In genomic region chr18:76640438-76640837, GRCh38 we compare ENCODE assay signal across 25 cellular contexts.
"Had no signal": no experiment of that assay in that cellular context is flagged by ENCODE, and none has a peak within 500 bp of the region (broad histone marks: within the 10 kb centered on the region; RNA-seq: fewer than 3 reads in every experiment).

No MANE protein-coding gene starts in this region.

- FAIRE-seq: pancreas, small intestine, urothelium cell line had no signal

- H3K9me3 ChIP-seq: neutrophil, pancreas, prostate gland, right lobe of liver, sigmoid colon, stomach, thoracic aorta, thyroid gland, tibial nerve, upper lobe of left lung, vagina had no signal

- H3K36me3 ChIP-seq: neutrophil, pancreas, prostate gland, right lobe of liver, sigmoid colon, stomach, thoracic aorta, thyroid gland, tibial nerve, upper lobe of left lung, vagina had no signal

- H3K27ac ChIP-seq: neutrophil, pancreas, prostate gland, right lobe of liver, sigmoid colon, stomach, thoracic aorta, thyroid gland, tibial nerve, upper lobe of left lung, vagina had no signal

- H3K27me3 ChIP-seq: neutrophil, pancreas, right lobe of liver, sigmoid colon, stomach, thyroid gland, tibial nerve, upper lobe of left lung, vagina had no signal

- H3K4me1 ChIP-seq: pancreas, prostate gland, right lobe of liver, stomach, thyroid gland, tibial nerve, upper lobe of left lung, vagina had no signal

- ATAC-seq: pancreas; right cardiac atrium; right lobe of liver; stimulated activated effector memory CD8-positive, alpha-beta T cell treated with anti-CD3 and anti-CD28 coated beads, Interleukin-12 subunit alpha, Interleukin-12 subunit beta, amount 100 ng/mL, for 72 hours; stimulated activated naive B cell treated with anti-CD40 and anti-IgM and Interleukin-4, amounts not matched to agents 10 μg/mL and 1 μg/mL and 100 μg/mL, for 72 hours had no signal

- DNase-seq: nephron progenitor cell; nucleus accumbens; pancreas; retina; right cardiac atrium; right lobe of liver; sigmoid colon; small intestine; stimulated activated CD4-positive, alpha-beta T cell treated with anti-CD3 and anti-CD28 coated beads, Interleukin-15, amount 100 ng/mL, for 24 hours; stimulated activated CD4-positive, alpha-beta T cell treated with anti-CD3 and anti-CD28 coated beads, Interleukin-2, amount 100 ng/mL, for 24 hours; stimulated activated CD4-positive, alpha-beta T cell treated with anti-CD3 and anti-CD28 coated beads, Interleukin-2, amount 100 ng/mL, for 48 hours; stimulated activated CD4-positive, alpha-beta T cell treated with anti-CD3 and anti-CD28 coated beads, Interleukin-4, amount 100 ng/mL, for 24 hours; stimulated activated naive B cell treated with anti-CD40 and anti-IgM and Interleukin-4, amounts not matched to agents 10 μg/mL and 1 μg/mL and 100 μg/mL, for 72 hours; stimulated activated naive CD4-positive, alpha-beta T cell treated with Interleukin-2 at 50 U/mL for 16 hours; stomach; thyroid gland; trophoblast cell; upper lobe of left lung had no signal

- H3K4me3 ChIP-seq: pancreas, prostate gland, right lobe of liver, sigmoid colon, stomach, thoracic aorta, thyroid gland, tibial nerve, upper lobe of left lung, vagina had no signal
